In the genomic region with DNA sequence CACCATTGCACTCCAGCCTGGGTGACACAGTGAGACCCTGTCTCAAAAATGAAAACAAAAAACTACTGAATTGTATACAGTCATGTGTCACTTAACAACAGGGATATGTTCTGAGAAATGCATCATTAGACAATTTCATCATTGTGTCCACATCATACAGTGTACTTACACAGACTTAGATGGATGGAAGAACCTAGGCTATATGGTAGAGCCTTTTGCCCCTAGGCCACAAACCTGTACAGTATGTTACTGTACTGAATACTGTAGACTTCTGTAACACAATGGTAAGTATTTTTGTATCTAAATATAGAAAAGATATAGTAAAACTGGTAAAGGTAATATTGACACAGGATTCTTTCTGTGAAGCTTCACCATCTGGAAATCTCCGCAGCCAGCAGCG, we compare ENCODE assay signal across 29 cellular contexts.
"Had no signal": no experiment of that assay in that cellular context is flagged by ENCODE, and none has a peak within 500 bp of the region (broad histone marks: within the 10 kb centered on the region; RNA-seq: fewer than 3 reads in every experiment).

No MANE protein-coding gene starts in this region.

- H3K9me3 ChIP-seq: stomach, suprapubic skin, testis, thoracic aorta, thyroid gland, tibial artery, tibial nerve, transverse colon, upper lobe of left lung, upper lobe of right lung, uterus, vagina had no signal

- H3K4me3 Mint-ChIP-seq: stimulated activated effector memory CD8-positive, alpha-beta T cell treated with anti-CD3 and anti-CD28 coated beads, Interleukin-12 subunit alpha, Interleukin-12 subunit beta, amount 100 ng/mL, for 72 hours; stimulated activated memory B cell treated with anti-CD40 and anti-IgM and Interleukin-4, amounts not matched to agents 10 μg/mL and 1 μg/mL and 100 μg/mL, for 72 hours; stimulated activated naive B cell treated with anti-CD40 and anti-IgM and Interleukin-4, amounts not matched to agents 10 μg/mL and 1 μg/mL and 100 μg/mL, for 72 hours; stimulated activated naive CD8-positive, alpha-beta T cell treated with anti-CD3 and anti-CD28 coated beads, Interleukin-15, amount 100 ng/mL, for 72 hours; stimulated activated naive CD8-positive, alpha-beta T cell treated with anti-CD3 and anti-CD28 coated beads, Interleukin-15, Interleukin-2, amounts not matched to agents 100 ng/mL and 50 ng/mL, for 24 hours; type B pancreatic cell had no signal

- H3K4me1 ChIP-seq: stomach, suprapubic skin, testis, thyroid gland, tibial artery, tibial nerve, transverse colon, upper lobe of left lung, upper lobe of right lung, uterus, vagina had no signal

- H3K9me3 Mint-ChIP-seq: stimulated activated effector memory CD8-positive, alpha-beta T cell treated with anti-CD3 and anti-CD28 coated beads, Interleukin-12 subunit alpha, Interleukin-12 subunit beta, amount 100 ng/mL, for 72 hours; stimulated activated memory B cell treated with anti-CD40 and anti-IgM and Interleukin-4, amounts not matched to agents 10 μg/mL and 1 μg/mL and 100 μg/mL, for 72 hours; stimulated activated naive B cell treated with anti-CD40 and anti-IgM and Interleukin-4, amounts not matched to agents 10 μg/mL and 1 μg/mL and 100 μg/mL, for 72 hours; stimulated activated naive CD8-positive, alpha-beta T cell treated with anti-CD3 and anti-CD28 coated beads, Interleukin-15, amount 100 ng/mL, for 72 hours; stimulated activated naive CD8-positive, alpha-beta T cell treated with anti-CD3 and anti-CD28 coated beads, Interleukin-15, Interleukin-2, amounts not matched to agents 100 ng/mL and 50 ng/mL, for 24 hours; type B pancreatic cell had no signal

- H3K27me3 ChIP-seq: stomach, suprapubic skin, testis, thyroid gland, tibial artery, tibial nerve, transverse colon, upper lobe of left lung, upper lobe of right lung, uterus, vagina had no signal

- H3K36me3 ChIP-seq: stomach, suprapubic skin, thoracic aorta, thyroid gland, tibial artery, tibial nerve, transverse colon, upper lobe of left lung, upper lobe of right lung, uterus, vagina had no signal

- H3K27me3 Mint-ChIP-seq: stimulated activated memory B cell treated with anti-CD40 and anti-IgM and Interleukin-4, amounts not matched to agents 10 μg/mL and 1 μg/mL and 100 μg/mL, for 72 hours; stimulated activated naive B cell treated with anti-CD40 and anti-IgM and Interleukin-4, amounts not matched to agents 10 μg/mL and 1 μg/mL and 100 μg/mL, for 72 hours; stimulated activated naive CD8-positive, alpha-beta T cell treated with anti-CD3 and anti-CD28 coated beads, Interleukin-15, amount 100 ng/mL, for 72 hours; type B pancreatic cell had no signal

- DNase-seq: stimulated activated CD4-positive, alpha-beta T cell treated with anti-CD3 and anti-CD28 coated beads, Interleukin-2, amount 100 ng/mL, for 48 hours; stimulated activated CD4-positive, alpha-beta T cell treated with anti-CD3 and anti-CD28 coated beads, Interleukin-4, amount 100 ng/mL, for 1 hour; stimulated activated CD4-positive, alpha-beta T cell treated with anti-CD3 and anti-CD28 coated beads, Interleukin-4, amount 100 ng/mL, for 24 hours; stimulated activated CD4-positive, alpha-beta T cell treated with anti-CD3 and anti-CD28 coated beads, Interleukin-4, amount 100 ng/mL, for 4 hours; stimulated activated CD8-positive, alpha-beta memory T cell treated with anti-CD3 and anti-CD28 coated beads, Interleukin-4, amount 100 ng/mL, for 48 hours; stimulated activated naive B cell treated with anti-CD40 and anti-IgM and Interleukin-4, amounts not matched to agents 10 μg/mL and 1 μg/mL and 100 μg/mL, for 72 hours; stimulated activated naive CD4-positive, alpha-beta T cell; stimulated activated naive CD4-positive, alpha-beta T cell treated with Interleukin-2 at 50 U/mL for 16 hours; stimulated activated naive CD8-positive, alpha-beta T cell treated with anti-CD3 and anti-CD28 coated beads, Interleukin-15, amount 100 ng/mL, for 72 hours; stimulated activated naive CD8-positive, alpha-beta T cell treated with anti-CD3 and anti-CD28 coated beads, Interleukin-15, Interleukin-2, amounts not matched to agents 100 U/mL and 50 U/mL, for 24 hours; stomach; substantia nigra; testis; thyroid gland; tibial artery; transverse colon; trophoblast cell; upper lobe of left lung; upper lobe of right lung; uterus had no signal

- H3K36me3 Mint-ChIP-seq: stimulated activated effector memory CD8-positive, alpha-beta T cell treated with anti-CD3 and anti-CD28 coated beads, Interleukin-12 subunit alpha, Interleukin-12 subunit beta, amount 100 ng/mL, for 72 hours; stimulated activated memory B cell treated with anti-CD40 and anti-IgM and Interleukin-4, amounts not matched to agents 10 μg/mL and 1 μg/mL and 100 μg/mL, for 72 hours; stimulated activated naive B cell treated with anti-CD40 and anti-IgM and Interleukin-4, amounts not matched to agents 10 μg/mL and 1 μg/mL and 100 μg/mL, for 72 hours; type B pancreatic cell had no signal

- ATAC-seq: stimulated activated effector memory CD8-positive, alpha-beta T cell treated with anti-CD3 and anti-CD28 coated beads, Interleukin-12 subunit alpha, Interleukin-12 subunit beta, amount 100 ng/mL, for 72 hours; stimulated activated memory B cell treated with anti-CD40 and anti-IgM and Interleukin-4, amounts not matched to agents 10 μg/mL and 1 μg/mL and 100 μg/mL, for 72 hours; stimulated activated naive B cell treated with anti-CD40 and anti-IgM and Interleukin-4, amounts not matched to agents 10 μg/mL and 1 μg/mL and 100 μg/mL, for 72 hours; stimulated activated naive CD8-positive, alpha-beta T cell treated with anti-CD3 and anti-CD28 coated beads, Interleukin-15, amount 100 ng/mL, for 72 hours; stimulated activated naive CD8-positive, alpha-beta T cell treated with anti-CD3 and anti-CD28 coated beads, Interleukin-15, Interleukin-2, amounts not matched to agents 100 U/mL and 50 U/mL, for 24 hours; upper lobe of right lung had no signal

- H3K27ac ChIP-seq: stomach, suprapubic skin, testis, thoracic aorta, thyroid gland, tibial artery, tibial nerve, transverse colon, upper lobe of left lung, upper lobe of right lung, uterus, vagina had no signal

- FAIRE-seq: urothelium cell line had no signal

- H3K4me1 Mint-ChIP-seq: stimulated activated effector memory CD8-positive, alpha-beta T cell treated with anti-CD3 and anti-CD28 coated beads, Interleukin-12 subunit alpha, Interleukin-12 subunit beta, amount 100 ng/mL, for 72 hours; stimulated activated memory B cell treated with anti-CD40 and anti-IgM and Interleukin-4, amounts not matched to agents 10 μg/mL and 1 μg/mL and 100 μg/mL, for 72 hours; stimulated activated naive B cell treated with anti-CD40 and anti-IgM and Interleukin-4, amounts not matched to agents 10 μg/mL and 1 μg/mL and 100 μg/mL, for 72 hours; stimulated activated naive CD8-positive, alpha-beta T cell treated with anti-CD3 and anti-CD28 coated beads, Interleukin-15, amount 100 ng/mL, for 72 hours had no signal

- H3K4me3 ChIP-seq: stomach, suprapubic skin, testis, thoracic aorta, thyroid gland, tibial artery, tibial nerve, transverse colon, upper lobe of left lung, upper lobe of right lung, uterus, vagina had no signal

- H3K27ac Mint-ChIP-seq: stimulated activated effector memory CD8-positive, alpha-beta T cell treated with anti-CD3 and anti-CD28 coated beads, Interleukin-12 subunit alpha, Interleukin-12 subunit beta, amount 100 ng/mL, for 72 hours; stimulated activated memory B cell treated with anti-CD40 and anti-IgM and Interleukin-4, amounts not matched to agents 10 μg/mL and 1 μg/mL and 100 μg/mL, for 72 hours; stimulated activated naive B cell treated with anti-CD40 and anti-IgM and Interleukin-4, amounts not matched to agents 10 μg/mL and 1 μg/mL and 100 μg/mL, for 72 hours; stimulated activated naive CD8-positive, alpha-beta T cell treated with anti-CD3 and anti-CD28 coated beads, Interleukin-15, Interleukin-2, amounts not matched to agents 100 ng/mL and 50 ng/mL, for 24 hours; type B pancreatic cell had no signal
